In the genomic region with DNA sequence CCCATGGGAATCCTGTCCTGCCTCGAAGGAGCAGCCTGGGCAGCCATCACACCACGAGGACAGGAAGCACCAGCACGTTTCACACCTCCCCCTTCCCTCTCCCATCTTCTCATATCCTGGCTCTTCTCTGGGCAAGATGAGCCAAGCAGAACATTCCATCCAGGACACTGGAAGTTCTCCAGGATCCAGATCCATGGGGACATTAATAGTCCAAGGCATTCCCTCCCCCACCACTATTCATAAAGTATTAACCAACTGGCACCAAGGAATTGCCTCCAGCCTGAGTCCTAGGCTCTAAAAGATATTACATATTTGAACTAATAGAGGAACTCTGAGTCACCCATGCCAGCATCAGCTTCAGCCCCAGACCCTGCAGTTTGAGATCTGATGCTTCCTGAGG, we compare ENCODE assay signal across 32 cellular contexts. TPM values are rescaled to one million over a fixed set of nuclear protein-coding genes. Genes with fewer than 3 reads are reported as not detected.
"Had no signal": no experiment of that assay in that cellular context is flagged by ENCODE, and none has a peak within 500 bp of the region (broad histone marks: within the 10 kb centered on the region; RNA-seq: fewer than 3 reads in every experiment).

No MANE protein-coding gene starts in this region.

- FAIRE-seq: keratinocyte, pancreas, urothelium cell line had no signal

- DNase-seq: hippocampal formation; kidney glomerular epithelial cell; left colon; left lung; lower lobe of right lung; mammary epithelial cell; mesenchymal stem cell; naive thymus-derived CD8-positive, alpha-beta T cell; nucleus accumbens; pancreas; posterior cingulate gyrus; retina; right cardiac atrium; stimulated activated CD4-positive, alpha-beta T cell treated with anti-CD3 and anti-CD28 coated beads, Interleukin-12 subunit alpha, Interleukin-12 subunit beta, amount 100 ng/mL, for 4 hours; stimulated activated CD4-positive, alpha-beta T cell treated with anti-CD3 and anti-CD28 coated beads, Interleukin-15, amount 100 ng/mL, for 24 hours; stimulated activated CD4-positive, alpha-beta T cell treated with anti-CD3 and anti-CD28 coated beads, Interleukin-2, amount 100 ng/mL, for 24 hours; stimulated activated CD4-positive, alpha-beta T cell treated with anti-CD3 and anti-CD28 coated beads, Interleukin-4, amount 100 ng/mL, for 1 hour; stimulated activated naive CD4-positive, alpha-beta T cell; tibial artery; trophoblast cell; upper lobe of right lung had no signal

- H3K4me1 ChIP-seq: pancreas, prostate gland, suprapubic skin, tibial artery had no signal

- H3K27ac ChIP-seq: left lung, lower lobe of right lung, pancreas, prostate gland, skin epidermis, suprapubic skin, thoracic aorta, tibial artery, upper lobe of right lung had no signal

- H3K9me3 ChIP-seq: left lung, lower lobe of right lung, pancreas, prostate gland, suprapubic skin, thoracic aorta, tibial artery, upper lobe of right lung had no signal

- H3K36me3 ChIP-seq: pancreas, prostate gland had no signal

- H3K4me3 ChIP-seq: left lung, lower lobe of right lung, pancreas, prostate gland, skin epidermis, suprapubic skin, thoracic aorta, tibial artery, upper lobe of right lung had no signal

- H3K27me3 ChIP-seq: left lung, pancreas, suprapubic skin, tibial artery, upper lobe of right lung had no signal

RNA-seq across cellular contexts. Expression of a gene that starts 8.7 kb away (rescaled TPM):
- total RNA-seq: mammary epithelial cell, neural crest cell had no signal
- polyA plus RNA-seq: keratinocyte, mammary epithelial cell had no signal

RNA-seq across cellular contexts. Expression of a gene that starts 27.1 kb away (rescaled TPM):
- total RNA-seq: left colon; left lung; mammary epithelial cell; mucosa of gallbladder; naive thymus-derived CD8-positive, alpha-beta T cell; neural crest cell; osteoblast; pancreas; prostate gland; subcutaneous adipose tissue; thoracic aorta; upper lobe of right lung had no signal
- polyA plus RNA-seq: liver; mammary epithelial cell; naive thymus-derived CD8-positive, alpha-beta T cell had no signal

RNA-seq across cellular contexts. Expression of a gene that starts 33.2 kb away (rescaled TPM):
- total RNA-seq: mammary epithelial cell, neural crest cell, osteoblast, prostate gland, thoracic aorta had no signal
- polyA plus RNA-seq: keratinocyte, mammary epithelial cell had no signal
